In the genomic region with DNA sequence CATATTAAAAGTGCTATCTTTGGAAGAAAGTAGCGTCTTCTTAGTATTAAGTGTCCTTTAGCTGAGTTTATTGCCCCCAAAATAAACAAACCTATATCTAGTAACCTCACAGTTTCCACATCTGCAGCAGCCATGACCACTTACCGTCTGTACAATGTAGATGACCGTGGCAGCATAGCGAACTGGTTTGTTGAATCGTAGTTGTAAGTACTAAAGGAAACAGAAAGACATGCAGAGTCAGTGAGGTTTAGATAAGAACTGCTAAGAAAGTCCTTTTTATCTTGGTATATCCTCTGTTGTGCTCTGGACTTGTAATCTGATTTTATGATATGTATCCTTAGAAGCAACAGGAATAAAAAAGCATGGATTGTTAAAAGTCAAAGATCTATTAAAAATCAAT, we compare ENCODE assay signal across 20 cellular contexts. TPM values are rescaled to one million over a fixed set of nuclear protein-coding genes. Genes with fewer than 3 reads are reported as not detected.
"Had no signal": no experiment of that assay in that cellular context is flagged by ENCODE, and none has a peak within 500 bp of the region (broad histone marks: within the 10 kb centered on the region; RNA-seq: fewer than 3 reads in every experiment).

No MANE protein-coding gene starts in this region.

- H3K4me3 ChIP-seq: colonic mucosa, esophagus squamous epithelium, pancreas had no signal

- H3K27me3 ChIP-seq: colonic mucosa, esophagus squamous epithelium, foreskin keratinocyte, pancreas had no signal

- H3K4me1 Mint-ChIP-seq: nephron had no signal

- FAIRE-seq: pancreas, small intestine had no signal

- ATAC-seq: foreskin keratinocyte, pancreas, right cardiac atrium had no signal

- H3K36me3 Mint-ChIP-seq: mesothelial cell of epicardium had no signal

- H3K27ac ChIP-seq: colonic mucosa, esophagus squamous epithelium, foreskin keratinocyte, pancreas had no signal

- H3K4me3 Mint-ChIP-seq: mesothelial cell of epicardium, nephron had no signal

- H3K27ac Mint-ChIP-seq: mesothelial cell of epicardium, nephron, progenitor cell of endocrine pancreas had no signal

- H3K36me3 ChIP-seq: colonic mucosa, esophagus squamous epithelium, pancreas had no signal

- H3K9me3 ChIP-seq: colonic mucosa, esophagus squamous epithelium, pancreas had no signal

- DNase-seq: colonic mucosa; dermis blood vessel endothelial cell; esophagus squamous epithelium; foreskin keratinocyte; head of caudate nucleus; hippocampal formation; occipital lobe; pancreas; right cardiac atrium; small intestine; stimulated activated CD4-positive, alpha-beta T cell treated with anti-CD3 and anti-CD28 coated beads, Interleukin-2, amount 100 ng/mL, for 48 hours; stimulated activated naive CD4-positive, alpha-beta T cell treated with Interleukin-2 at 50 U/mL for 16 hours; trophoblast cell had no signal

- H3K9me3 Mint-ChIP-seq: mesothelial cell of epicardium, nephron had no signal

- H3K4me1 ChIP-seq: colonic mucosa, esophagus squamous epithelium, foreskin keratinocyte, pancreas had no signal

RNA-seq across cellular contexts. Expression of gene SLC5A12, which starts 9.4 kb away (rescaled TPM):
- total RNA-seq: dermis blood vessel endothelial cell, epithelial cell of proximal tubule, esophagus squamous epithelium, foreskin keratinocyte, kidney epithelial cell, lung microvascular endothelial cell had no signal
- polyA plus RNA-seq: foreskin keratinocyte, pancreas, urinary bladder had no signal
